In the genomic region with DNA sequence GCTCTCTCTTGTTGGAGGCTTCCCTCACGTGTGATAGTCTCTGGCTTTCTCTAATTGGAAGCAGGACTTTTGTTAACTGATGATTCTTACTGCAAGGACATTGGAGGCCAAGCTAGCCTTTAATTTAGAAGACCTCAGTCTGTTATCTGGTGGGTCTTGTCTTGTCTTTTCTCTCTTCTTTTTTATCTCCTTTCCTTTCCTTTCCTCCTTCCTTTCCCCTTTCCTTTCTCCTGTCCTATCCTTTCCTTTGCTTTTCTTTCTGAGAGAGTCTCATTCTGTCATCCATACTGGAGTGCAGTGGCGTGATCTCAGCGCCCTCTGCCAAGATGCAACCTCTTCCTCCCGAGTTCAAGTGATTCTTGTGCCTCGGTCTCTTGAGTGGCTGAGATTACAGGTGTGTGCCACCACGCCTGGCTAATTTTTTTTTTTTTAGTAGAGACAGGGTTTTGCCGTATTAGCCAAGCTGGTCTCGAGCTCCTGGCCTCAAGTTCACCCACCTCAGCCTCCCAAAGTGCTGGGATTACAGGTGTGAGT, we compare ENCODE assay signal across 16 cellular contexts. TPM values are rescaled to one million over a fixed set of nuclear protein-coding genes. Genes with fewer than 3 reads are reported as not detected.
DNase-seq lines count a peak whose midpoint lies in the region; ATAC-seq, FAIRE-seq and TF ChIP-seq lines count a peak whose summit lies in the region.
"Had no signal": no experiment of that assay in that cellular context is flagged by ENCODE, and none has a peak within 500 bp of the region (broad histone marks: within the 10 kb centered on the region; RNA-seq: fewer than 3 reads in every experiment).

No MANE protein-coding gene starts in this region.

- H3K27ac ChIP-seq in H9 (ENCODE audit: insufficient read length, low read depth, low read length), result no peak overlapping the region
- H3K27ac ChIP-seq in H1 (ENCODE audit: low read depth, low read length), result no peak overlapping the region
- H3K27ac ChIP-seq in lung (ENCODE audit: low read depth in 1 of 2, low read length in 1 of 2), result no peak overlapping the region
- H3K27ac ChIP-seq in upper lobe of right lung, result no peak overlapping the region
- no peak overlapping the region for H3K27ac ChIP-seq in uterus

- H3K4ac ChIP-seq in H9 (ENCODE audit: low read depth, low read length) (no peak overlapping the region), H1 (replicated peaks; ENCODE audit: insufficient read length, low read depth, low read length) (no peak overlapping the region)

- no peaks in the 10 kb centered on the region for H3K27me3 ChIP-seq in H9 (ENCODE audit: insufficient read depth, low read length)
- no peaks in the 10 kb centered on the region for H3K27me3 ChIP-seq in H1 (replicated peaks in 1 of 4; ENCODE audit: control insufficient read depth in 3 of 4, extremely low read depth in 1 of 4, insufficient read depth in 3 of 4, low read length in 3 of 4)
- H3K27me3 ChIP-seq in lung (ENCODE audit: control insufficient read depth, insufficient read depth), result no peaks in the 10 kb centered on the region
- no peaks in the 10 kb centered on the region for H3K27me3 ChIP-seq in upper lobe of right lung
- H3K27me3 ChIP-seq in uterus, result no peaks in the 10 kb centered on the region

- H3K4me1 ChIP-seq in H9 (ENCODE audit: insufficient read depth, low read length) (no peaks in the 10 kb centered on the region), H1 (replicated peaks in 1 of 4; ENCODE audit: control insufficient read depth in 3 of 4, insufficient read depth in 4 of 4, low read length in 3 of 4) (0 out of 7 replicates have a peak, but pooled peaks cover 0 to 5% (median 0%) of the 10 kb centered on the region in 4 experiments), lung (ENCODE audit: control insufficient read depth in 2 of 2, insufficient read depth in 2 of 2, low read length in 2 of 2) (no peaks in the 10 kb centered on the region), upper lobe of right lung (peaks cover 13% of the 10 kb centered on the region), uterus (no peaks in the 10 kb centered on the region)

- no peak overlapping the region for H4K8ac ChIP-seq in H9 (replicated peaks; ENCODE audit: insufficient read length, low read depth, low read length)
- H4K8ac ChIP-seq in H1 (ENCODE audit: extremely low read depth, insufficient read depth, low read length), result no peak overlapping the region

- H3K4me1 Mint-ChIP-seq in H9, result peaks cover 7 to 9% of the 10 kb centered on the region in 2 experiments

- no peak overlapping the region for H3K4me3 Mint-ChIP-seq in H9
- H3K4me3 Mint-ChIP-seq: B cell; CD4-positive, alpha-beta memory T cell had no signal

- no peak overlapping the region for H2BK20ac ChIP-seq in H9 (ENCODE audit: low read depth, low read length, poor library complexity, severe bottlenecking)
- no peak overlapping the region for H2BK20ac ChIP-seq in H1 (ENCODE audit: low read length)

- peaks cover 0 to 23% (median 2%) of the 10 kb centered on the region in 4 experiments; a peak in 5 of 8 replicates for H3K36me3 ChIP-seq in H1 (ENCODE audit: control insufficient read depth in 2 of 4, insufficient read depth in 4 of 4, low read length in 3 of 4)
- H3K36me3 ChIP-seq in lung (ENCODE audit: control insufficient read depth in 2 of 2, insufficient read depth in 2 of 2, low read length in 2 of 2), result peaks cover 0 to 11% of the 10 kb centered on the region in 2 donors
- H3K36me3 ChIP-seq in upper lobe of right lung, result peaks cover 21% of the 10 kb centered on the region
- no peaks in the 10 kb centered on the region for H3K36me3 ChIP-seq in uterus

- H3K27ac Mint-ChIP-seq in H9, result peak overlapping the region; percentile 16 to 68 (median 28); a peak in 4 of 7 replicates
- H3K27ac Mint-ChIP-seq: B cell; CD4-positive, alpha-beta memory T cell had no signal

- POLR2A ChIA-PET in H1 (lab: Charles Lee; ENCODE audit: partially characterized antibody), result interaction anchor here (0.8 to 1.0 kb wide), 2 partner anchors 8 to 40 kb away, joined by 3 to 4 read pairs; partner anchors contain the start of gene FZD5

- no peaks in the 10 kb centered on the region for H3K27me3 Mint-ChIP-seq in H9 (ENCODE audit: low read depth)
- H3K27me3 Mint-ChIP-seq: B cell; CD4-positive, alpha-beta memory T cell had no signal

- TF ChIP-seq EP300 in H1 (IDR thresholded peaks at IDR 0.05; ENCODE audit: borderline replicate concordance in 1 of 2, low read depth in 2 of 2, low read length in 2 of 2), result no peak

- peak; percentile 24 for FAIRE-seq in H1 (lab: Jason Lieb, UNC)
- FAIRE-seq: A204.1, K562 had no signal

- H3K56ac ChIP-seq in H9 (ENCODE audit: insufficient read length, low read depth, low read length), result no peak overlapping the region
- H3K56ac ChIP-seq in H1 (replicated peaks; ENCODE audit: insufficient read length, low read depth, low read length), result no peak overlapping the region

- ATAC-seq in lung (ENCODE audit: insufficient read depth, low FRiP score) (no peak), upper lobe of right lung (peak; percentile 80), GM19023 (IDR thresholded peaks at IDR 0.05; ENCODE audit: unreplicated experiment) (no peak)
- ATAC-seq: HCT116, K562 had no signal

- no CpG with 5 or more reads among the region's 8 CpGs for WGBS in H9 (ENCODE audit: extremely low coverage, insufficient read length, low lambda C conversion rate)
- WGBS in H1 (ENCODE audit: extremely low coverage in 1 of 2, insufficient coverage in 1 of 2, insufficient read length in 1 of 2, insufficient replicate concordance in 2 of 2, low coverage in 1 of 2, low lambda C conversion rate in 2 of 2, missing lambda C conversion rate in 1 of 2), 2 experiments, result 74% methylated on average over 8 of the region's 8 CpGs; no CpG with 5 or more reads in 1 of the 2 experiments
- WGBS in lung, 2 donors, result 73 to 83% methylated on average over 8 of the region's 8 CpGs

- intact Hi-C loops in upper lobe of right lung (cut with DNase I), result no loop called here
- intact Hi-C loops in uterus (cut with DNase I; ENCODE audit: low total_unique reads), result no loop called here

- H3K9me3 Mint-ChIP-seq in H9, result no peaks in the 10 kb centered on the region
- H3K9me3 Mint-ChIP-seq: CD4-positive, alpha-beta memory T cell had no signal

- H4K20me1 ChIP-seq in H9 (ENCODE audit: control insufficient read depth, insufficient read depth, insufficient read length) (no peaks in the 10 kb centered on the region), H1 (replicated peaks in 1 of 2; ENCODE audit: control insufficient read depth in 1 of 2, insufficient read depth in 2 of 2, low read length in 2 of 2) (no peaks in the 10 kb centered on the region)

- H3K9ac ChIP-seq in H9 (ENCODE audit: extremely low read depth, insufficient read length, low read length) (no peak overlapping the region), H1 (replicated peaks in 1 of 4; ENCODE audit: extremely low read depth in 1 of 4, low read depth in 3 of 4, low read length in 3 of 4) (no peak overlapping the region)

- H3K79me2 ChIP-seq in H9 (ENCODE audit: insufficient read depth, low read length), result no peaks in the 10 kb centered on the region
- no peaks in the 10 kb centered on the region for H3K79me2 ChIP-seq in H1 (ENCODE audit: control insufficient read depth in 1 of 2, insufficient read depth in 2 of 2, low read length in 2 of 2)

- H4K5ac ChIP-seq in H9 (ENCODE audit: insufficient read length, low read depth, low read length) (no peak overlapping the region), H1 (ENCODE audit: insufficient read length, low read depth, low read length) (no peak overlapping the region)

- no peak overlapping the region for H3K4me2 ChIP-seq in H9 (ENCODE audit: insufficient read depth, insufficient read length, low read length)
- no peak overlapping the region for H3K4me2 ChIP-seq in H1 (ENCODE audit: insufficient read depth in 1 of 2, low read depth in 2 of 2, low read length in 2 of 2)

- TF ChIP-seq RAD21 in H1 (IDR thresholded peaks at IDR 0.05 in 1 of 2, conservative IDR thresholded peaks at IDR 0.05 in 1 of 2; ENCODE audit: low read depth in 2 of 2, low read length in 2 of 2), result no peak

- H2BK12ac ChIP-seq in H9 (ENCODE audit: insufficient read length, low read depth, low read length), result no peak overlapping the region
- no peak overlapping the region for H2BK12ac ChIP-seq in H1 (ENCODE audit: low read depth, low read length)

- H3T11ph ChIP-seq in H9 (ENCODE audit: low read length), result no peak overlapping the region

- H3K18ac ChIP-seq in H9 (ENCODE audit: insufficient read length, low read depth, low read length) (no peak overlapping the region), H1 (ENCODE audit: extremely low read depth, low read length) (no peak overlapping the region)

- H3K23me2 ChIP-seq in H9 (ENCODE audit: insufficient read length, low read depth, low read length, poor library complexity, severe bottlenecking) (no peaks in the 10 kb centered on the region), H1 (ENCODE audit: low read depth, low read length) (no peaks in the 10 kb centered on the region)

- H4K91ac ChIP-seq in H9 (ENCODE audit: insufficient read length, low read depth, low read length) (no peak overlapping the region), H1 (replicated peaks; ENCODE audit: insufficient read length, low read length) (no peak overlapping the region)

- no peaks in the 10 kb centered on the region for H3K79me1 ChIP-seq in H9 (ENCODE audit: insufficient read depth, low read depth, low read length, poor library complexity, severe bottlenecking)
- no peaks in the 10 kb centered on the region; the same call in 1 of the 2 replicates for H3K79me1 ChIP-seq in H1 (ENCODE audit: low read depth, low read length)

- CTCF ChIA-PET in H1 (lab: Charles Lee; ENCODE audit: partially characterized antibody), result interaction anchor here (1.0 to 5.1 kb wide), 6 partner anchors 9 to 311 kb away, joined by 3 to 35 read pairs (median 4); partner anchors contain the start of gene METTL21A

- H3K23ac ChIP-seq in H9 (ENCODE audit: insufficient read length, low read depth, low read length), result no peak overlapping the region
- no peak overlapping the region for H3K23ac ChIP-seq in H1 (ENCODE audit: insufficient read length)

- H3K9me3 ChIP-seq in H9 (ENCODE audit: control insufficient read depth, low read depth, low read length) (no peaks in the 10 kb centered on the region), H1 (ENCODE audit: insufficient read depth in 2 of 2, low read depth in 1 of 2, low read length in 1 of 2) (no peaks in the 10 kb centered on the region), lung (ENCODE audit: control insufficient read depth in 2 of 2, insufficient read depth in 1 of 2, low read length in 1 of 2) (no peaks in the 10 kb centered on the region), upper lobe of right lung (no peaks in the 10 kb centered on the region), uterus (no peaks in the 10 kb centered on the region)

- H2AFZ ChIP-seq in H9 (ENCODE audit: low read length), result no peak overlapping the region
- H2AFZ ChIP-seq in H1 (ENCODE audit: low read length), result no peak overlapping the region

- H3K36me3 Mint-ChIP-seq in H9 (ENCODE audit: insufficient read depth in 1 of 3, low read depth in 3 of 3), result peaks cover 7 to 26% (median 22%) of the 10 kb centered on the region in 3 experiments; a peak in 6 of 7 replicates

- TF ChIP-seq POLR2A in H1 (IDR thresholded peaks at IDR 0.05; ENCODE audit: control extremely low read depth in 1 of 2, low read depth in 2 of 2, low read length in 2 of 2) (no peak), uterus (IDR thresholded peaks at IDR 0.05) (no peak)

- DNase-seq in H9, result no peak
- DNase-seq in H1 (ENCODE audit: low read depth in 1 of 2, low spot score in 2 of 2), result no peak
- peak; percentile 56 for DNase-seq in lung (ENCODE audit: low spot score)
- DNase-seq in upper lobe of right lung, result peak; percentile 69
- DNase-seq in iPS-NIHi7 (ENCODE audit: extremely low spot score), result no peak
- no peak for DNase-seq in uterus
- DNase-seq: C1 segment of cervical spinal cord; CD4-positive, alpha-beta memory T cell; DMS153; GF-D8; GOT3 had no signal

- no peak overlapping the region for H3K4me3 ChIP-seq in H1 (ENCODE audit: extremely low read depth in 1 of 4, insufficient read depth in 2 of 4, low read depth in 3 of 4, low read length in 4 of 4)
- no peak overlapping the region for H3K4me3 ChIP-seq in lung
- no peak overlapping the region for H3K4me3 ChIP-seq in upper lobe of right lung
- no peak overlapping the region for H3K4me3 ChIP-seq in uterus
- H3K4me3 ChIP-seq: K562 had no signal

- TF ChIP-seq CTCF in H9 (conservative IDR thresholded peaks at IDR 0.05), result no peak
- TF ChIP-seq CTCF in H1 (IDR thresholded peaks at IDR 0.05; ENCODE audit: control extremely low read depth in 1 of 3, insufficient read depth in 1 of 3, low read depth in 1 of 3, low read length in 3 of 3), result no peak
- TF ChIP-seq CTCF in lung (IDR thresholded peaks at IDR 0.05; ENCODE audit: control extremely low read depth, extremely low read depth), result no peak
- TF ChIP-seq CTCF in upper lobe of right lung (IDR thresholded peaks at IDR 0.05), result no peak
- no peak for TF ChIP-seq CTCF in uterus (IDR thresholded peaks at IDR 0.05)

- no peak overlapping the region for H2BK5ac ChIP-seq in H9 (ENCODE audit: insufficient read length, low read length)
- H2BK5ac ChIP-seq in H1 (ENCODE audit: low read depth, low read length), result no peak overlapping the region

- H2AK5ac ChIP-seq in H9 (ENCODE audit: insufficient read length, low read length), result no peak overlapping the region
- no peak overlapping the region for H2AK5ac ChIP-seq in H1 (ENCODE audit: low read depth, low read length)

- H2BK15ac ChIP-seq in H9 (ENCODE audit: low read depth, low read length) (no peak overlapping the region), H1 (ENCODE audit: low read length) (no peak overlapping the region)

- no peak overlapping the region for H2BK120ac ChIP-seq in H9 (ENCODE audit: low read depth, low read length, poor library complexity, severe bottlenecking)
- H2BK120ac ChIP-seq in H1 (replicated peaks; ENCODE audit: low read depth, low read length), result no peak overlapping the region

- no peak overlapping the region for H3K14ac ChIP-seq in H9 (ENCODE audit: insufficient read depth, low read length)
- H3K14ac ChIP-seq in H1 (ENCODE audit: insufficient read length), result no peak overlapping the region

RNA-seq across cellular contexts. Expression of gene CCNYL1, which starts 18.1 kb away (rescaled TPM):
- total RNA-seq in H9 (2021) (27.0 and 28.1 TPM in 2 replicates), lung (10 to 100 TPM; 11.1 to 25.1 TPM), upper lobe of right lung (25.7 TPM), uterus (10 to 100 TPM in 3 of 4 donors, 1 to 10 TPM in 1; 4.1 to 32.6 (median 15.7) TPM)
- 35.4 and 36.2 TPM in 2 replicates for total RNA-seq in H1 (2021; fragmentation: NEBNext Ultra II Directional; extraction: Animal tissue kit (Norgen Biotek cat#: 25700))
- polyA plus RNA-seq in H1 (2011; rRNA removed) (10.0 and 13.3 TPM in 2 replicates), lung (10 to 100 TPM; 11.3 to 14.2 TPM)
- polyA plus RNA-seq in H1 (2011; cell fraction: cytosol; rRNA removed), result 14.2 TPM
- 15.5 TPM for polyA plus RNA-seq in H1 (2011; cell fraction: nucleus; rRNA removed)
- 14.6 to 24.3 TPM (median 18.2 TPM) in 4 replicates for polyA plus RNA-seq in H1 (2012, experiment 1 of 2)
- polyA plus RNA-seq in H1 (2012, experiment 2 of 2), result 5.1 TPM
- 33.4 TPM for polyA plus RNA-seq in H1 (2013, experiment 1 of 2)
- 31.5 TPM for polyA plus RNA-seq in H1 (2013, experiment 2 of 2)
- 16.6 and 23.9 TPM in 2 replicates for polyA minus RNA-seq in H1 (2011; rRNA and poly(A)+ RNA removed)
- polyA minus RNA-seq in H1 (2011; cell fraction: cytosol; rRNA and poly(A)+ RNA removed), result 16.3 TPM
- 24.5 TPM for polyA minus RNA-seq in H1 (2011; cell fraction: nucleus; rRNA and poly(A)+ RNA removed)

RNA-seq across cellular contexts. Expression of gene FZD5, which starts 40.2 kb away (rescaled TPM):
- total RNA-seq in H9 (2021), result 120 and 122 TPM in 2 replicates
- 55.2 and 56.6 TPM in 2 replicates for total RNA-seq in H1 (2021; fragmentation: NEBNext Ultra II Directional; extraction: Animal tissue kit (Norgen Biotek cat#: 25700))
- 13.4 and 20.2 TPM in 2 replicates for polyA plus RNA-seq in H1 (2011; rRNA removed)
- polyA plus RNA-seq in H1 (2011; cell fraction: cytosol; rRNA removed), result 15.8 TPM
- 21.3 TPM for polyA plus RNA-seq in H1 (2011; cell fraction: nucleus; rRNA removed)
- 14.2 to 20.0 TPM (median 15.9 TPM) in 4 replicates for polyA plus RNA-seq in H1 (2012, experiment 1 of 2)
- 4.5 TPM for polyA plus RNA-seq in H1 (2012, experiment 2 of 2)
- 33.6 TPM for polyA plus RNA-seq in H1 (2013, experiment 1 of 2)
- polyA plus RNA-seq in H1 (2013, experiment 2 of 2), result 37.1 TPM
- 30.0 and 33.0 TPM in 2 replicates for polyA minus RNA-seq in H1 (2011; rRNA and poly(A)+ RNA removed)
- 44.0 TPM for polyA minus RNA-seq in H1 (2011; cell fraction: cytosol; rRNA and poly(A)+ RNA removed)
- polyA minus RNA-seq in H1 (2011; cell fraction: nucleus; rRNA and poly(A)+ RNA removed), result 60.7 TPM
- total RNA-seq in lung, result 10 to 100 TPM; 30.5 to 47.8 TPM
- 10 to 100 TPM in 1 of 2 donors, 1 to 10 TPM in 1; 9.8 to 10.6 TPM for polyA plus RNA-seq in lung
- total RNA-seq in upper lobe of right lung, result 42.5 TPM
- 1 to 10 TPM; 3.8 to 8.1 (median 6.6) TPM for total RNA-seq in uterus

Comparison
In these comparisons a context has a peak if more than half of its experiments do, and no peak if none do; other contexts are left out.
1. DNase-seq: peak in lung (single experiment) and upper lobe of right lung (single experiment); none in H9 (single experiment), H1 (0 of 2), iPS-NIHi7 (single experiment) and uterus (0 of 2).